9 cellular contexts compared by ENCODE assay signal in genomic region chr14:82075566-82075965, GRCh38.
DNase-seq lines count a peak whose midpoint lies in the region; TF ChIP-seq lines count a peak whose summit lies in the region.
"Had no signal": no experiment of that assay in that cellular context is flagged by ENCODE, and none has a peak within 500 bp of the region (broad histone marks: within the 10 kb centered on the region; RNA-seq: fewer than 3 reads in every experiment).

No MANE protein-coding gene starts in this region.

- no peaks in the 10 kb centered on the region for H3K36me3 Mint-ChIP-seq in Caco-2 (ENCODE audit: insufficient read depth, unreplicated experiment)
- no peaks in the 10 kb centered on the region for H3K36me3 Mint-ChIP-seq in activated CD4-positive, alpha-beta memory T cell treated with anti-CD3 and anti-CD28 coated beads for 36 hours

- no peaks in the 10 kb centered on the region for H3K27me3 ChIP-seq in Caco-2 (replicated peaks; ENCODE audit: control insufficient read depth, insufficient read depth, low read length)

- no peak overlapping the region for H3K4me3 Mint-ChIP-seq in Caco-2 (ENCODE audit: unreplicated experiment)
- no peak overlapping the region for H3K4me3 Mint-ChIP-seq in activated CD4-positive, alpha-beta memory T cell treated with anti-CD3 and anti-CD28 coated beads for 36 hours

- no peaks in the 10 kb centered on the region for H3K27me3 Mint-ChIP-seq in Caco-2 (ENCODE audit: insufficient read depth, unreplicated experiment)
- H3K27me3 Mint-ChIP-seq in activated CD4-positive, alpha-beta memory T cell treated with anti-CD3 and anti-CD28 coated beads for 36 hours: no peaks in the 10 kb centered on the region

- DNase-seq in Caco-2: peak; percentile 50 to 71
- peak; percentile 8 for DNase-seq in HPDE6-E6E7 (ENCODE audit: extremely low spot score)
- DNase-seq in activated CD4-positive, alpha-beta memory T cell treated with anti-CD3 and anti-CD28 coated beads for 36 hours: peak; percentile 16
- peak; percentile 92 for DNase-seq in left kidney (ENCODE audit: low read depth, low spot score)
- no peak for DNase-seq in C1 segment of cervical spinal cord (lab: John Stamatoyannopoulos, UW)
- DNase-seq in cerebellum (ENCODE audit: low spot score): no peak
- DNase-seq in NCI-H2107 treated with DMSO at 0.1 percent for 48 hours (lab: John Stamatoyannopoulos, UW; ENCODE audit: unreplicated experiment): no peak
- DNase-seq in NCI-H146 (lab: John Stamatoyannopoulos, UW): no peak
- DNase-seq: T1000 had no signal

- H3K36me3 ChIP-seq in Caco-2 (ENCODE audit: control insufficient read depth, insufficient read depth, low read length): no peaks in the 10 kb centered on the region

- no peaks in the 10 kb centered on the region for H3K4me1 ChIP-seq in Caco-2

- H3K9me3 ChIP-seq in Caco-2: no peaks in the 10 kb centered on the region

- no peak for TF ChIP-seq CTCF in Caco-2 (IDR thresholded peaks at IDR 0.05; ENCODE audit: insufficient read depth in 1 of 2, low read depth in 1 of 2, low read length in 1 of 2, severe bottlenecking in 1 of 2, unreplicated experiment in 1 of 2)

- no peaks in the 10 kb centered on the region for H3K9me3 Mint-ChIP-seq in Caco-2 (ENCODE audit: unreplicated experiment)
- peaks cover 9% of the 10 kb centered on the region for H3K9me3 Mint-ChIP-seq in activated CD4-positive, alpha-beta memory T cell treated with anti-CD3 and anti-CD28 coated beads for 36 hours

- H3K4me3 ChIP-seq in Caco-2 (ENCODE audit: low read depth, low read length): no peak overlapping the region

- BruUV-seq in Caco-2 (replicated peaks; lab: Mats Ljungman, UMichigan): no TSS peak

- H3K4me1 Mint-ChIP-seq in Caco-2 (ENCODE audit: low read depth, unreplicated experiment): no peaks in the 10 kb centered on the region
- H3K4me1 Mint-ChIP-seq in activated CD4-positive, alpha-beta memory T cell treated with anti-CD3 and anti-CD28 coated beads for 36 hours (ENCODE audit: low read depth): no peaks in the 10 kb centered on the region

- POLR2A ChIA-PET in Caco-2 (lab: Charles Lee): no interaction called here
- POLR2A ChIA-PET in activated CD4-positive, alpha-beta memory T cell treated with anti-CD3 and anti-CD28 coated beads for 36 hours (lab: Charles Lee): no interaction called here

- no peak overlapping the region for H3K27ac Mint-ChIP-seq in Caco-2 (ENCODE audit: unreplicated experiment)
- H3K27ac Mint-ChIP-seq in activated CD4-positive, alpha-beta memory T cell treated with anti-CD3 and anti-CD28 coated beads for 36 hours: no peak overlapping the region

- intact Hi-C loops in Caco-2 (cut with micrococcal nuclease; ENCODE audit: unreplicated experiment): no loop called here
- intact Hi-C loops in activated CD4-positive, alpha-beta memory T cell treated with anti-CD3 and anti-CD28 coated beads for 36 hours (cut with micrococcal nuclease): no loop called here

- CTCF ChIA-PET in Caco-2 (lab: Charles Lee): no interaction called here
- CTCF ChIA-PET in activated CD4-positive, alpha-beta memory T cell treated with anti-CD3 and anti-CD28 coated beads for 36 hours (lab: Charles Lee): no interaction called here

Comparison
In these comparisons a context has a peak if more than half of its experiments do, and no peak if none do; other contexts are left out.
1. DNase-seq: peak in Caco-2 (2 of 2), HPDE6-E6E7 (single experiment), activated CD4-positive, alpha-beta memory T cell treated with anti-CD3 and anti-CD28 coated beads for 36 hours (single experiment) and left kidney (single experiment); none in C1 segment of cervical spinal cord (0 of 14), cerebellum (single experiment), NCI-H2107 treated with DMSO at 0.1 percent for 48 hours (single experiment) and NCI-H146 (single experiment).